Comparison of ENCODE assay signal across 8 cellular contexts in the genomic region with DNA sequence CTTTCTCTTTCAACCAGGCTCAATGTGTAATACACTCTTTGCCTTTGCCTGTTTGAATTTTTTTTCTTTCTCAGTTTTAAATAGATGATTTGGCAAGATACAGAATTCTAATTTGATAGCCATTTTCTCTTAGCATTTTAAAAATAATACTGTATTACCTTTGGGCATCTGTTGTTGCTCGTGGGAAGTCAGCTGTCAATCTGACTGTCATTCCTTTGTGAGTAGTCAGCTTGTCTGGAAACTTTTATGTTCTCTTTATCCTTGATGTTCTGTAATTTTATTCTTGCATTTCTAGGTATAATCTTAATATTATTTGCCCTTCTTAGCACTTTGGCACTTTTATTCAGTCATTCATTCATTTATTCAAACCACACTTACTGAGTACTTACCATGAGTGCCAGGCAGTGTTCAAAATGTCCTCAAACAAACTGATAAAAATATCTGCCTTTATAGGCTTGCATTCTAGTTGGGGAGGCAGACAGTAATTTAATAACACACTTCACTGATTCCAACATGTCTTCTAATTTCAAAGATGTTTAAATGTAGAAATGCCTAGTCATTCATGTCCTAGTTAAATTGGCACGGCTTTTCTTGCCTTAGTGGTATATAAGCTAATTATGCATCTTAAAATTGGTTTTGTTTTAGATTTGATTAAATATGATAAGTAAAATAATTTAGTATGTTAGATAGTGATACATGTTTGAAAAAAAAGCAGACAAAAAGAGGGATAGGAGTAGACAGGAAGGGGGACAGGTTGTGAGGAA. TPM values are rescaled to one million over a fixed set of nuclear protein-coding genes. Genes with fewer than 3 reads are reported as not detected.
DNase-seq lines count a peak whose midpoint lies in the region; ATAC-seq and TF ChIP-seq lines count a peak whose summit lies in the region.

No MANE protein-coding gene starts in this region.

- peaks cover 39% of the 10 kb centered on the region for H3K4me1 ChIP-seq in BLaER1
- peaks cover 6% of the 10 kb centered on the region for H3K4me1 ChIP-seq in mammary epithelial cell (ENCODE audit: insufficient read depth, low read length)

- DNase-seq in Jurkat, Clone E6-1 (ENCODE audit: low read depth, low spot score), result no peak
- DNase-seq in mammary epithelial cell (peak; percentile 21), SHP77 treated with DMSO at 0.1 percent for 48 hours (lab: John Stamatoyannopoulos, UW) (no peak), NCI-H2081 treated with DMSO at 0.1 percent for 48 hours (lab: John Stamatoyannopoulos, UW) (no peak)
- DNase-seq in naive thymus-derived CD8-positive, alpha-beta T cell, result no peak

- H3K4me1 Mint-ChIP-seq in naive thymus-derived CD8-positive, alpha-beta T cell, result peaks cover 23 to 69% (median 67%) of the 10 kb centered on the region in 4 donors

- H3K27ac Mint-ChIP-seq in naive thymus-derived CD8-positive, alpha-beta T cell, result peak overlapping the region in 8 of 10 donors; percentile 1 to 98 (median 58)

- H3K27me3 ChIP-seq in BLaER1, result no peaks in the 10 kb centered on the region
- no peaks in the 10 kb centered on the region for H3K27me3 ChIP-seq in mammary epithelial cell (ENCODE audit: insufficient read depth, low read length)

- H3K9me3 ChIP-seq in BLaER1 (no peaks in the 10 kb centered on the region), mammary epithelial cell (replicated peaks; ENCODE audit: insufficient read depth, low read length) (no peaks in the 10 kb centered on the region)

- no peaks in the 10 kb centered on the region for H3K27me3 Mint-ChIP-seq in naive thymus-derived CD8-positive, alpha-beta T cell

- intact Hi-C loops in mammary epithelial cell (cut with micrococcal nuclease), result loop anchor here (5.0 kb wide), 1 partner anchor 149 kb away; a partner anchor contains a TSS

- BruUV-seq in mammary epithelial cell (replicated peaks; lab: Mats Ljungman, UMichigan), result no TSS peak

- dilution Hi-C loops in mammary epithelial cell (cut with HindIII; ENCODE audit: low sequenced_read_pairs), result no loop called here

- H3K27ac ChIP-seq in BLaER1 (no peak overlapping the region), mammary epithelial cell (ENCODE audit: insufficient read depth, low read depth, low read length) (peak overlapping the region; percentile 6)

- peaks cover 9 to 45% (median 12%) of the 10 kb centered on the region in 3 donors for H3K36me3 Mint-ChIP-seq in naive thymus-derived CD8-positive, alpha-beta T cell

- TF ChIP-seq CTCF in mammary epithelial cell (conservative IDR thresholded peaks at IDR 0.05 in 1 of 2, IDR thresholded peaks at IDR 0.05 in 1 of 2; ENCODE audit: extremely low read depth in 1 of 2, insufficient read depth in 1 of 2, low read depth in 1 of 2, low read length in 2 of 2), result no peak

- H3K9ac ChIP-seq in BLaER1, result no peak overlapping the region
- no peak overlapping the region for H3K9ac ChIP-seq in mammary epithelial cell (ENCODE audit: insufficient read depth, low read length)

- H3K79me2 ChIP-seq in mammary epithelial cell (ENCODE audit: insufficient read depth, low read length), result peaks cover 85% of the 10 kb centered on the region

- peak overlapping the region; percentile 79 to 96 (median 93) for H3K4me3 Mint-ChIP-seq in naive thymus-derived CD8-positive, alpha-beta T cell

- CTCF ChIA-PET in mammary epithelial cell (lab: Charles Lee; ENCODE audit: low non-redundant PET), result interaction anchor here (0.5 kb wide), 1 partner anchor 295 kb away, joined by 6 read pairs; no protein-coding TSS in a partner anchor

- WGBS in mammary epithelial cell (ENCODE audit: low coverage, missing lambda C conversion rate), result 50% methylated on average over 2 of the region's 2 CpGs

- in situ Hi-C loops in mammary epithelial cell (cut with MboI; ENCODE audit: low sequenced_read_pairs in 2 of 2), result no loop called here

- peak overlapping the region; percentile 97 for H3K4me3 ChIP-seq in BLaER1
- H3K4me3 ChIP-seq in Jurkat, Clone E6-1 (ENCODE audit: low read length), result peak overlapping the region; percentile 19
- H3K4me3 ChIP-seq in mammary epithelial cell (replicated peaks in 1 of 3; ENCODE audit: insufficient read depth in 1 of 3, low read depth in 2 of 3, low read length in 3 of 3), result peak overlapping the region; percentile 70 to 98 (median 70)

- no peak for ATAC-seq in naive thymus-derived CD8-positive, alpha-beta T cell
- ATAC-seq in HG03095 (IDR thresholded peaks at IDR 0.05; ENCODE audit: unreplicated experiment), result no peak
- no peak for ATAC-seq in HG03457 (IDR thresholded peaks at IDR 0.05; ENCODE audit: unreplicated experiment)

- H3K36me3 ChIP-seq in BLaER1 (peaks cover 37% of the 10 kb centered on the region), mammary epithelial cell (ENCODE audit: insufficient read depth, low read length) (peaks cover 6% of the 10 kb centered on the region)

- POLR2A ChIA-PET in naive thymus-derived CD8-positive, alpha-beta T cell (lab: Charles Lee), result no interaction called here

- no peak overlapping the region for H2AFZ ChIP-seq in mammary epithelial cell (ENCODE audit: low read depth, low read length)

- H3K9me3 Mint-ChIP-seq in naive thymus-derived CD8-positive, alpha-beta T cell, result no peaks in the 10 kb centered on the region

- H4K20me1 ChIP-seq in BLaER1, result peaks cover 86% of the 10 kb centered on the region
- H4K20me1 ChIP-seq in mammary epithelial cell (ENCODE audit: insufficient read depth, low read length), result no peaks in the 10 kb centered on the region

- H3K4me2 ChIP-seq in BLaER1 (peak overlapping the region; percentile 93), mammary epithelial cell (ENCODE audit: insufficient read depth, low read depth, low read length) (peak overlapping the region; percentile 77)

RNA-seq across cellular contexts. Expression of a gene that starts 3.8 kb away (rescaled TPM):
- polyA plus RNA-seq in Jurkat, Clone E6-1 (2012; ENCODE audit: insufficient read depth, insufficient read length), result 12.4 TPM
- 10 to 100 TPM; 18.3 to 37.5 TPM for total RNA-seq in mammary epithelial cell
- 10.2 TPM for polyA plus RNA-seq in mammary epithelial cell
- 17.8 TPM for polyA minus RNA-seq in mammary epithelial cell
- 10 to 100 TPM; 23.4 to 26.8 TPM for total RNA-seq in naive thymus-derived CD8-positive, alpha-beta T cell
- polyA plus RNA-seq in naive thymus-derived CD8-positive, alpha-beta T cell, result 10 to 100 TPM; 14.4 to 16.9 (median 16.7) TPM

Comparison
In these comparisons a context has a peak if more than half of its experiments do, and no peak if none do; other contexts are left out.
1. H3K4me3 ChIP-seq: peak in every context shown above with its lines; median percentile 97 in BLaER1; 70 in mammary epithelial cell; 19 in Jurkat, Clone E6-1.